2 cellular contexts compared by ENCODE assay signal in genomic region chr13:35333157-35333556, GRCh38.
TF ChIP-seq lines count a peak whose summit lies in the region.

No MANE protein-coding gene starts in this region.

TF ChIP-seq in HepG2, 621 proteins besides CTCF, POLR2A, EP300 and RAD21 (continued from another document):
- no peak for TF ChIP-seq MYPOP (CRISPR knock-in tag; IDR thresholded peaks at IDR 0.05)
- TF ChIP-seq NFYB (CRISPR knock-in tag; IDR thresholded peaks at IDR 0.05): no peak
TF ChIP-seq in HepG2: peak in this region for 2.

TF ChIP-seq in K562, 482 proteins besides CTCF, POLR2A, EP300 and RAD21 (continued from another document):
- TF ChIP-seq E2F1 (CRISPR knock-in tag; IDR thresholded peaks at IDR 0.05) (no peak), ZNF316 (IDR thresholded peaks at IDR 0.05) (peak; percentile 60), C11orf30 (IDR thresholded peaks at IDR 0.05; ENCODE audit: low read depth) (0 out of 2 replicates have a peak, but pooled peaks have one; percentile 8)
- TF ChIP-seq, protein P1, sequence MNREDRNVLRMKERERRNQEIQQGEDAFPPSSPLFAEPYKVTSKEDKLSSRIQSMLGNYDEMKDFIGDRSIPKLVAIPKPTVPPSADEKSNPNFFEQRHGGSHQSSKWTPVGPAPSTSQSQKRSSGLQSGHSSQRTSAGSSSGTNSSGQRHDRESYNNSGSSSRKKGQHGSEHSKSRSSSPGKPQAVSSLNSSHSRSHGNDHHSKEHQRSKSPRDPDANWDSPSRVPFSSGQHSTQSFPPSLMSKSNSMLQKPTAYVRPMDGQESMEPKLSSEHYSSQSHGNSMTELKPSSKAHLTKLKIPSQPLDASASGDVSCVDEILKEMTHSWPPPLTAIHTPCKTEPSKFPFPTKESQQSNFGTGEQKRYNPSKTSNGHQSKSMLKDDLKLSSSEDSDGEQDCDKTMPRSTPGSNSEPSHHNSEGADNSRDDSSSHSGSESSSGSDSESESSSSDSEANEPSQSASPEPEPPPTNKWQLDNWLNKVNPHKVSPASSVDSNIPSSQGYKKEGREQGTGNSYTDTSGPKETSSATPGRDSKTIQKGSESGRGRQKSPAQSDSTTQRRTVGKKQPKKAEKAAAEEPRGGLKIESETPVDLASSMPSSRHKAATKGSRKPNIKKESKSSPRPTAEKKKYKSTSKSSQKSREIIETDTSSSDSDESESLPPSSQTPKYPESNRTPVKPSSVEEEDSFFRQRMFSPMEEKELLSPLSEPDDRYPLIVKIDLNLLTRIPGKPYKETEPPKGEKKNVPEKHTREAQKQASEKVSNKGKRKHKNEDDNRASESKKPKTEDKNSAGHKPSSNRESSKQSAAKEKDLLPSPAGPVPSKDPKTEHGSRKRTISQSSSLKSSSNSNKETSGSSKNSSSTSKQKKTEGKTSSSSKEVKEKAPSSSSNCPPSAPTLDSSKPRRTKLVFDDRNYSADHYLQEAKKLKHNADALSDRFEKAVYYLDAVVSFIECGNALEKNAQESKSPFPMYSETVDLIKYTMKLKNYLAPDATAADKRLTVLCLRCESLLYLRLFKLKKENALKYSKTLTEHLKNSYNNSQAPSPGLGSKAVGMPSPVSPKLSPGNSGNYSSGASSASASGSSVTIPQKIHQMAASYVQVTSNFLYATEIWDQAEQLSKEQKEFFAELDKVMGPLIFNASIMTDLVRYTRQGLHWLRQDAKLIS (CRISPR knock-in tag; IDR thresholded peaks at IDR 0.05): no peak
- TF ChIP-seq, protein P2, sequence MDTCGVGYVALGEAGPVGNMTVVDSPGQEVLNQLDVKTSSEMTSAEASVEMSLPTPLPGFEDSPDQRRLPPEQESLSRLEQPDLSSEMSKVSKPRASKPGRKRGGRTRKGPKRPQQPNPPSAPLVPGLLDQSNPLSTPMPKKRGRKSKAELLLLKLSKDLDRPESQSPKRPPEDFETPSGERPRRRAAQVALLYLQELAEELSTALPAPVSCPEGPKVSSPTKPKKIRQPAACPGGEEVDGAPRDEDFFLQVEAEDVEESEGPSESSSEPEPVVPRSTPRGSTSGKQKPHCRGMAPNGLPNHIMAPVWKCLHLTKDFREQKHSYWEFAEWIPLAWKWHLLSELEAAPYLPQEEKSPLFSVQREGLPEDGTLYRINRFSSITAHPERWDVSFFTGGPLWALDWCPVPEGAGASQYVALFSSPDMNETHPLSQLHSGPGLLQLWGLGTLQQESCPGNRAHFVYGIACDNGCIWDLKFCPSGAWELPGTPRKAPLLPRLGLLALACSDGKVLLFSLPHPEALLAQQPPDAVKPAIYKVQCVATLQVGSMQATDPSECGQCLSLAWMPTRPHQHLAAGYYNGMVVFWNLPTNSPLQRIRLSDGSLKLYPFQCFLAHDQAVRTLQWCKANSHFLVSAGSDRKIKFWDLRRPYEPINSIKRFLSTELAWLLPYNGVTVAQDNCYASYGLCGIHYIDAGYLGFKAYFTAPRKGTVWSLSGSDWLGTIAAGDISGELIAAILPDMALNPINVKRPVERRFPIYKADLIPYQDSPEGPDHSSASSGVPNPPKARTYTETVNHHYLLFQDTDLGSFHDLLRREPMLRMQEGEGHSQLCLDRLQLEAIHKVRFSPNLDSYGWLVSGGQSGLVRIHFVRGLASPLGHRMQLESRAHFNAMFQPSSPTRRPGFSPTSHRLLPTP (IDR thresholded peaks at IDR 0.05; ENCODE audit: borderline replicate concordance, extremely low read depth, insufficient read length): no peak
